ENCODE assay signal across 14 cellular contexts in the genomic region with DNA sequence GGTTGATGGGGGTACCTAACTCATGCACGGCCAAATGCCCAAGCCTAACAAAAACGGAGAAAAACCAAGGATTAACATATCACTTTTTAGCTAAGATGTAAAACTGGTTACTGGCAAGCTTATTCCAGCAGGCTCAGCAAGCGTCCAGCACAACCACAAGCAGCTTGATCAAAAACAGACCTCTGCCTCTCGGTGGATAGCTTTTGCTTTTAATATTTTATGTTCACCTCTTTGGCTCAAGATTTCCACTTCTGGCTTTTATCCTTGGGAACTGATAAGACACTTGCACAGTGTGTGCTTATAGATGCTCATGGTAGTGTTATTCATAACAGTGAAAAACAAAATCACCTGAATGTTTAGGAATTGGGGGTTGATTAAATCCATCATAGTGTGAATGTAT.
"Had no signal": no experiment of that assay in that cellular context is flagged by ENCODE, and none has a peak within 500 bp of the region (broad histone marks: within the 10 kb centered on the region; RNA-seq: fewer than 3 reads in every experiment).

No MANE protein-coding gene starts in this region.

- H3K4me3 Mint-ChIP-seq: activated CD8-positive, alpha-beta T cell treated with anti-CD3 and anti-CD28 coated beads for 36 hours; activated naive CD8-positive, alpha-beta T cell treated with anti-CD3 and anti-CD28 coated beads, Interleukin-2, amount 50 U/mL, for 24 hours; naive thymus-derived CD8-positive, alpha-beta T cell had no signal

- H3K27me3 ChIP-seq: body of pancreas, upper lobe of left lung had no signal

- H3K36me3 ChIP-seq: prostate gland, upper lobe of left lung had no signal

- DNase-seq: activated CD8-positive, alpha-beta memory T cell treated with anti-CD3 and anti-CD28 coated beads, Interleukin-2, amount 50 U/mL, for 4 hours; activated CD8-positive, alpha-beta T cell treated with anti-CD3 and anti-CD28 coated beads for 36 hours; activated naive CD4-positive, alpha-beta T cell treated with Interleukin-2 at 50 U/mL for 16 hours; activated naive CD8-positive, alpha-beta T cell treated with anti-CD3 and anti-CD28 coated beads, Interleukin-2, amount 50 U/mL, for 24 hours; body of pancreas; dermis blood vessel endothelial cell; naive thymus-derived CD8-positive, alpha-beta T cell; nucleus accumbens; stimulated activated CD4-positive, alpha-beta T cell treated with anti-CD3 and anti-CD28 coated beads, Interleukin-12 subunit alpha, Interleukin-12 subunit beta, amount 100 ng/mL, for 4 hours; stimulated activated naive CD4-positive, alpha-beta T cell; T1000; upper lobe of left lung had no signal

- H3K27ac ChIP-seq: body of pancreas, prostate gland, upper lobe of left lung had no signal

- H3K9me3 ChIP-seq: body of pancreas, prostate gland, upper lobe of left lung had no signal

- H3K4me1 ChIP-seq: body of pancreas, prostate gland, upper lobe of left lung had no signal

- H3K27me3 Mint-ChIP-seq: activated CD8-positive, alpha-beta T cell treated with anti-CD3 and anti-CD28 coated beads for 36 hours; activated naive CD8-positive, alpha-beta T cell treated with anti-CD3 and anti-CD28 coated beads, Interleukin-2, amount 50 U/mL, for 24 hours; naive thymus-derived CD8-positive, alpha-beta T cell had no signal

- H3K27ac Mint-ChIP-seq: activated CD8-positive, alpha-beta T cell treated with anti-CD3 and anti-CD28 coated beads for 36 hours had no signal

- ATAC-seq: activated CD8-positive, alpha-beta T cell treated with anti-CD3 and anti-CD28 coated beads for 36 hours; activated naive CD8-positive, alpha-beta T cell treated with anti-CD3 and anti-CD28 coated beads, Interleukin-2, amount 50 U/mL, for 24 hours; body of pancreas; naive thymus-derived CD8-positive, alpha-beta T cell; sciatic nerve had no signal

- H3K4me3 ChIP-seq: body of pancreas, prostate gland, upper lobe of left lung had no signal

- H3K9me3 Mint-ChIP-seq: activated CD8-positive, alpha-beta T cell treated with anti-CD3 and anti-CD28 coated beads for 36 hours; activated naive CD8-positive, alpha-beta T cell treated with anti-CD3 and anti-CD28 coated beads, Interleukin-2, amount 50 U/mL, for 24 hours; naive thymus-derived CD8-positive, alpha-beta T cell had no signal
